Comparison of ENCODE assay signal across 22 cellular contexts in genomic region chr13:48165063-48165462, GRCh38.
"Had no signal": no experiment of that assay in that cellular context is flagged by ENCODE, and none has a peak within 500 bp of the region (broad histone marks: within the 10 kb centered on the region; RNA-seq: fewer than 3 reads in every experiment).

No MANE protein-coding gene starts in this region.

- H3K4me1 ChIP-seq: breast epithelium had no signal

- ATAC-seq: activated T-cell treated with anti-CD3 and anti-CD28 coated beads, Interleukin-2, amount 50 U/mL, for 72 hours; gastroesophageal sphincter; left cardiac atrium; T-helper 17 cell had no signal

- H3K27ac Mint-ChIP-seq: activated CD4-positive, alpha-beta memory T cell treated with anti-CD3 and anti-CD28 coated beads for 36 hours; activated naive CD4-positive, alpha-beta T cell treated with anti-CD3 and anti-CD28 coated beads for 36 hours; activated naive CD8-positive, alpha-beta T cell treated with anti-CD3 and anti-CD28 coated beads, Interleukin-2, amount 10 ng/mL, durations not matched to agents 7 days and 5 days; activated T-cell treated with anti-CD3 and anti-CD28 coated beads, Interleukin-2, amount 50 U/mL, for 72 hours; endodermal cell; T-helper 17 cell had no signal

- H3K27ac ChIP-seq: breast epithelium, coronary artery, gastroesophageal sphincter, sigmoid colon, spleen, thyroid gland had no signal

- H3K4me3 ChIP-seq: breast epithelium, coronary artery, gastroesophageal sphincter, sigmoid colon, spleen, thyroid gland had no signal

- H3K9me3 ChIP-seq: breast epithelium, gastroesophageal sphincter, sigmoid colon, spleen, thyroid gland had no signal

- H3K27me3 Mint-ChIP-seq: activated CD4-positive, alpha-beta memory T cell treated with anti-CD3 and anti-CD28 coated beads for 36 hours; activated naive CD8-positive, alpha-beta T cell treated with anti-CD3 and anti-CD28 coated beads, Interleukin-2, amount 10 ng/mL, durations not matched to agents 7 days and 5 days; T-helper 17 cell had no signal

- H3K36me3 Mint-ChIP-seq: activated CD4-positive, alpha-beta memory T cell treated with anti-CD3 and anti-CD28 coated beads for 36 hours; activated naive CD8-positive, alpha-beta T cell treated with anti-CD3 and anti-CD28 coated beads, Interleukin-2, amount 10 ng/mL, durations not matched to agents 7 days and 5 days had no signal

- H3K4me3 Mint-ChIP-seq: activated CD4-positive, alpha-beta memory T cell treated with anti-CD3 and anti-CD28 coated beads for 36 hours; activated naive CD4-positive, alpha-beta T cell treated with anti-CD3 and anti-CD28 coated beads for 36 hours; activated naive CD8-positive, alpha-beta T cell treated with anti-CD3 and anti-CD28 coated beads, Interleukin-2, amount 10 ng/mL, durations not matched to agents 7 days and 5 days; activated T-cell treated with anti-CD3 and anti-CD28 coated beads, Interleukin-2, amount 50 U/mL, for 72 hours; endodermal cell; T-helper 17 cell had no signal

- H3K9me3 Mint-ChIP-seq: activated CD4-positive, alpha-beta memory T cell treated with anti-CD3 and anti-CD28 coated beads for 36 hours; activated naive CD4-positive, alpha-beta T cell treated with anti-CD3 and anti-CD28 coated beads for 36 hours; activated naive CD8-positive, alpha-beta T cell treated with anti-CD3 and anti-CD28 coated beads, Interleukin-2, amount 10 ng/mL, durations not matched to agents 7 days and 5 days; activated T-cell treated with anti-CD3 and anti-CD28 coated beads, Interleukin-2, amount 50 U/mL, for 72 hours; endodermal cell had no signal

- H3K27me3 ChIP-seq: breast epithelium, gastroesophageal sphincter, sigmoid colon, spleen, thyroid gland had no signal

- DNase-seq: activated CD4-positive, alpha-beta memory T cell treated with anti-CD3 and anti-CD28 coated beads for 36 hours; activated CD4-positive, alpha-beta T cell treated with anti-CD3 and anti-CD28 coated beads for 48 hours; activated effector memory CD4-positive, alpha-beta T cell treated with Interleukin-2 at 50 U/mL for 16 hours; activated naive CD4-positive, alpha-beta T cell treated with anti-CD3 and anti-CD28 coated beads for 36 hours; activated naive CD8-positive, alpha-beta T cell treated with anti-CD3 and anti-CD28 coated beads, Interleukin-2, amount 10 ng/mL, durations not matched to agents 7 days and 5 days; activated T-cell treated with anti-CD3 and anti-CD28 coated beads, Interleukin-2, amount 50 U/mL, for 72 hours; amniotic stem cell; endodermal cell; head of caudate nucleus; hypothalamus; left cardiac atrium; occipital lobe; posterior cingulate gyrus; sigmoid colon; spleen; stimulated activated CD4-positive, alpha-beta T cell treated with anti-CD3 and anti-CD28 coated beads, Interleukin-4, amount 100 ng/mL, for 1 hour; SW 1271; T-helper 17 cell; thyroid gland had no signal

- H3K36me3 ChIP-seq: breast epithelium, gastroesophageal sphincter, sigmoid colon, spleen, thyroid gland had no signal
